ENCODE assay signal across 8 cellular contexts in genomic region chr19:17553256-17553655, GRCh38. TPM values are rescaled to one million over a fixed set of nuclear protein-coding genes. Genes with fewer than 3 reads are reported as not detected.
A peak's percentile ranks its signal among the peaks of the same experiment; 100 is the strongest.
DNase-seq lines count a peak whose midpoint lies in the region; ATAC-seq and TF ChIP-seq lines count a peak whose summit lies in the region.

No MANE protein-coding gene starts in this region.

- peak; percentile 2; the same call in 1 of the 2 replicates for ATAC-seq in PC-3

- H3K4me1 ChIP-seq in GM23248 (ENCODE audit: insufficient read depth) (peaks cover 16% of the 10 kb centered on the region), PC-3 (ENCODE audit: insufficient read depth, low read length) (peaks cover 22% of the 10 kb centered on the region), parathyroid adenoma (no peaks in the 10 kb centered on the region)
- H3K4me1 ChIP-seq in CD4-positive, alpha-beta memory T cell (ENCODE audit: insufficient read depth, low read length): peaks cover 18% of the 10 kb centered on the region

- 3 to 4% methylated on average over 7 of the region's 7 CpGs for WGBS in GM23248 (ENCODE audit: low coverage in 1 of 2, low lambda C conversion rate in 2 of 2, missing lambda C conversion rate in 2 of 2), 2 experiments

- in situ Hi-C loops in GM23248 (cut with MboI): no loop called here

- H3K4me3 ChIP-seq in GM23248 (peak overlapping the region; percentile 49), PC-3 (ENCODE audit: low read length) (peak overlapping the region; percentile 17; the same call in 1 of the 2 replicates), fibroblast of mammary gland (ENCODE audit: control insufficient read depth, low read depth, low read length) (no peak overlapping the region), parathyroid adenoma (ENCODE audit: low read depth, low read length) (no peak overlapping the region)
- no peak overlapping the region for H3K4me3 ChIP-seq in CD4-positive, alpha-beta memory T cell (ENCODE audit: low read length in 2 of 2)

- H3K4me2 ChIP-seq in GM23248 (ENCODE audit: unreplicated experiment) (peak overlapping the region; percentile 71), PC-3 (ENCODE audit: low read length) (peak overlapping the region; percentile 58), parathyroid adenoma (ENCODE audit: low read length) (peak overlapping the region; percentile 15)

- peaks cover 4% of the 10 kb centered on the region for H3K27me3 Mint-ChIP-seq in activated T-helper 1 cell treated with anti-CD3 and anti-CD28 coated beads, Interleukin-12 subunit alpha, Interleukin-12 subunit beta, Interleukin-2, Interleukin-4 antibody, amounts not matched to agents 30 ng/mL and 10 ng/mL and 1 ng/mL, durations not matched to agents 14 hours and 24 hours and 36 hours (ENCODE audit: insufficient read depth)
- no peaks in the 10 kb centered on the region for H3K27me3 Mint-ChIP-seq in activated CD4-positive, alpha-beta T cell treated with anti-CD3 and anti-CD28 coated beads, Interleukin-2, amount 10 ng/mL, durations not matched to agents 7 days and 5 days
- no peaks in the 10 kb centered on the region for H3K27me3 Mint-ChIP-seq in CD4-positive, alpha-beta memory T cell

- H3K79me2 ChIP-seq in GM23248 (ENCODE audit: insufficient read depth) (peaks cover 26% of the 10 kb centered on the region), PC-3 (ENCODE audit: low read length) (peaks cover 20% of the 10 kb centered on the region), parathyroid adenoma (peaks cover 2% of the 10 kb centered on the region)

- H3K9ac ChIP-seq in GM23248 (peak overlapping the region; percentile 54), PC-3 (ENCODE audit: low read length) (no peak overlapping the region), parathyroid adenoma (no peak overlapping the region)

- H3K27me3 ChIP-seq in GM23248 (replicated peaks; ENCODE audit: insufficient read depth) (no peaks in the 10 kb centered on the region), PC-3 (ENCODE audit: low read length) (no peaks in the 10 kb centered on the region), parathyroid adenoma (ENCODE audit: control insufficient read depth, insufficient read depth, low read length) (no peaks in the 10 kb centered on the region)
- H3K27me3 ChIP-seq in CD4-positive, alpha-beta memory T cell (ENCODE audit: insufficient read depth, low read length): no peaks in the 10 kb centered on the region

- peaks cover 3% of the 10 kb centered on the region for H3K36me3 Mint-ChIP-seq in activated T-helper 1 cell treated with anti-CD3 and anti-CD28 coated beads, Interleukin-12 subunit alpha, Interleukin-12 subunit beta, Interleukin-2, Interleukin-4 antibody, amounts not matched to agents 30 ng/mL and 10 ng/mL and 1 ng/mL, durations not matched to agents 14 hours and 24 hours and 36 hours (ENCODE audit: low read depth)
- peaks cover 5% of the 10 kb centered on the region for H3K36me3 Mint-ChIP-seq in activated CD4-positive, alpha-beta T cell treated with anti-CD3 and anti-CD28 coated beads, Interleukin-2, amount 10 ng/mL, durations not matched to agents 7 days and 5 days (ENCODE audit: low read depth)
- H3K36me3 Mint-ChIP-seq in CD4-positive, alpha-beta memory T cell: no peaks in the 10 kb centered on the region

- H3F3A ChIP-seq in GM23248 (ENCODE audit: insufficient read depth): peaks cover 22% of the 10 kb centered on the region
- H3F3A ChIP-seq in PC-3 (ENCODE audit: low read length, unreplicated experiment): peaks cover 10% of the 10 kb centered on the region

- POLR2A ChIA-PET in PC-3 (lab: Charles Lee; ENCODE audit: unreplicated experiment): no interaction called here
- POLR2A ChIA-PET in activated CD4-positive, alpha-beta T cell treated with anti-CD3 and anti-CD28 coated beads, Interleukin-2, amount 10 ng/mL, durations not matched to agents 7 days and 5 days (lab: Charles Lee): no interaction called here
- POLR2A ChIA-PET in CD4-positive, alpha-beta memory T cell (lab: Charles Lee; ENCODE audit: partially characterized antibody): interaction anchor here (1.3 kb wide), 1 partner anchor 42 kb away, joined by 3 read pairs; the partner anchor contains the start of gene PGLS

- CTCF ChIA-PET in PC-3 (lab: Charles Lee): interaction anchor here (0.6 to 0.9 kb wide), 2 partner anchors 20 to 69 kb away, joined by 4 to 5 read pairs; no protein-coding TSS in a partner anchor
- CTCF ChIA-PET in activated CD4-positive, alpha-beta T cell treated with anti-CD3 and anti-CD28 coated beads, Interleukin-2, amount 10 ng/mL, durations not matched to agents 7 days and 5 days (lab: Charles Lee): interaction anchor here (0.5 to 1.9 kb wide), 3 partner anchors 42 to 152 kb away, joined by 3 to 4 read pairs (median 3); partner anchors contain the start of gene PGLS
- CTCF ChIA-PET in CD4-positive, alpha-beta memory T cell (lab: Charles Lee; ENCODE audit: partially characterized antibody): interaction anchor here (0.7 to 2.3 kb wide), 3 partner anchors 54 to 70 kb away, joined by 3 to 11 read pairs (median 3); no protein-coding TSS in a partner anchor

- peaks cover 15% of the 10 kb centered on the region for H3K4me1 Mint-ChIP-seq in activated T-helper 1 cell treated with anti-CD3 and anti-CD28 coated beads, Interleukin-12 subunit alpha, Interleukin-12 subunit beta, Interleukin-2, Interleukin-4 antibody, amounts not matched to agents 30 ng/mL and 10 ng/mL and 1 ng/mL, durations not matched to agents 14 hours and 24 hours and 36 hours (ENCODE audit: low read depth)
- peaks cover 17% of the 10 kb centered on the region for H3K4me1 Mint-ChIP-seq in activated CD4-positive, alpha-beta T cell treated with anti-CD3 and anti-CD28 coated beads, Interleukin-2, amount 10 ng/mL, durations not matched to agents 7 days and 5 days
- H3K4me1 Mint-ChIP-seq in CD4-positive, alpha-beta memory T cell: peaks cover 5 to 21% (median 12%) of the 10 kb centered on the region in 4 donors

- H3K36me3 ChIP-seq in GM23248 (ENCODE audit: low read depth) (no peaks in the 10 kb centered on the region), PC-3 (ENCODE audit: low read depth, low read length) (no peaks in the 10 kb centered on the region), parathyroid adenoma (ENCODE audit: control insufficient read depth, insufficient read depth, low read length) (no peaks in the 10 kb centered on the region)
- H3K36me3 ChIP-seq in CD4-positive, alpha-beta memory T cell (ENCODE audit: insufficient read depth, low read length): no peaks in the 10 kb centered on the region

- BruUV-seq in PC-3 (replicated peaks; lab: Mats Ljungman, UMichigan): no TSS peak

- intact Hi-C loops in PC-3 (cut with micrococcal nuclease): no loop called here
- intact Hi-C loops in activated T-helper 1 cell treated with anti-CD3 and anti-CD28 coated beads, Interleukin-12 subunit alpha, Interleukin-12 subunit beta, Interleukin-2, Interleukin-4 antibody, amounts not matched to agents 30 ng/mL and 10 ng/mL and 1 ng/mL, durations not matched to agents 14 hours and 24 hours and 36 hours (cut with micrococcal nuclease): loop anchor here (10.0 kb wide), 1 partner anchor 248 kb away; the partner anchor contains the start of genes ABHD8, DDA1 and MRPL34
- intact Hi-C loops in CD4-positive, alpha-beta memory T cell (cut with micrococcal nuclease): loop anchor here (10.0 kb wide), 1 partner anchor 192 kb away; no protein-coding TSS in a partner anchor

- TF ChIP-seq CTCF in PC-3 (conservative IDR thresholded peaks at IDR 0.05; ENCODE audit: low read depth, low read length): no peak
- TF ChIP-seq CTCF in fibroblast of mammary gland (conservative IDR thresholded peaks at IDR 0.05; ENCODE audit: control insufficient read depth, insufficient read depth, low read depth, low read length): no peak
- TF ChIP-seq CTCF in parathyroid adenoma (IDR thresholded peaks at IDR 0.05): no peak

- H3K9me2 ChIP-seq in GM23248 (ENCODE audit: insufficient read depth) (no peaks in the 10 kb centered on the region), PC-3 (replicated peaks; ENCODE audit: low read length) (no peaks in the 10 kb centered on the region)

- no peaks in the 10 kb centered on the region for H3K9me3 ChIP-seq in GM23248 (ENCODE audit: low read depth)
- no peaks in the 10 kb centered on the region for H3K9me3 ChIP-seq in PC-3 (ENCODE audit: low read length)
- no peaks in the 10 kb centered on the region for H3K9me3 ChIP-seq in parathyroid adenoma (ENCODE audit: control insufficient read depth, low read length)
- no peaks in the 10 kb centered on the region for H3K9me3 ChIP-seq in CD4-positive, alpha-beta memory T cell (ENCODE audit: control insufficient read depth in 1 of 2, low read length in 2 of 2)

- H3K27ac Mint-ChIP-seq in activated T-helper 1 cell treated with anti-CD3 and anti-CD28 coated beads, Interleukin-12 subunit alpha, Interleukin-12 subunit beta, Interleukin-2, Interleukin-4 antibody, amounts not matched to agents 30 ng/mL and 10 ng/mL and 1 ng/mL, durations not matched to agents 14 hours and 24 hours and 36 hours: no peak overlapping the region
- no peak overlapping the region for H3K27ac Mint-ChIP-seq in activated CD4-positive, alpha-beta T cell treated with anti-CD3 and anti-CD28 coated beads, Interleukin-2, amount 10 ng/mL, durations not matched to agents 7 days and 5 days
- H3K27ac Mint-ChIP-seq in CD4-positive, alpha-beta memory T cell: no peak overlapping the region

- DNase-seq in GM23248 (peak; percentile 96), PC-3 (peak; percentile 80), fibroblast of mammary gland (ENCODE audit: low read depth) (peak; percentile 97), OCI-M2 (lab: John Stamatoyannopoulos, UW; ENCODE audit: unreplicated experiment) (no peak)
- no peak for DNase-seq in activated T-helper 1 cell treated with anti-CD3 and anti-CD28 coated beads, Interleukin-12 subunit alpha, Interleukin-12 subunit beta, Interleukin-2, Interleukin-4 antibody, amounts not matched to agents 30 ng/mL and 10 ng/mL and 1 ng/mL, durations not matched to agents 14 hours and 24 hours and 36 hours (ENCODE audit: low spot score)
- no peak for DNase-seq in activated CD4-positive, alpha-beta T cell treated with anti-CD3 and anti-CD28 coated beads, Interleukin-2, amount 10 ng/mL, durations not matched to agents 7 days and 5 days
- no peak for DNase-seq in CD4-positive, alpha-beta memory T cell

- H4K20me1 ChIP-seq in GM23248 (ENCODE audit: insufficient read depth) (no peaks in the 10 kb centered on the region), PC-3 (ENCODE audit: low read length) (no peaks in the 10 kb centered on the region)

- no peaks in the 10 kb centered on the region for H3K9me3 Mint-ChIP-seq in activated T-helper 1 cell treated with anti-CD3 and anti-CD28 coated beads, Interleukin-12 subunit alpha, Interleukin-12 subunit beta, Interleukin-2, Interleukin-4 antibody, amounts not matched to agents 30 ng/mL and 10 ng/mL and 1 ng/mL, durations not matched to agents 14 hours and 24 hours and 36 hours
- no peaks in the 10 kb centered on the region for H3K9me3 Mint-ChIP-seq in activated CD4-positive, alpha-beta T cell treated with anti-CD3 and anti-CD28 coated beads, Interleukin-2, amount 10 ng/mL, durations not matched to agents 7 days and 5 days
- no peaks in the 10 kb centered on the region for H3K9me3 Mint-ChIP-seq in CD4-positive, alpha-beta memory T cell

- H3K4me3 Mint-ChIP-seq in activated T-helper 1 cell treated with anti-CD3 and anti-CD28 coated beads, Interleukin-12 subunit alpha, Interleukin-12 subunit beta, Interleukin-2, Interleukin-4 antibody, amounts not matched to agents 30 ng/mL and 10 ng/mL and 1 ng/mL, durations not matched to agents 14 hours and 24 hours and 36 hours: no peak overlapping the region
- no peak overlapping the region for H3K4me3 Mint-ChIP-seq in activated CD4-positive, alpha-beta T cell treated with anti-CD3 and anti-CD28 coated beads, Interleukin-2, amount 10 ng/mL, durations not matched to agents 7 days and 5 days
- no peak overlapping the region for H3K4me3 Mint-ChIP-seq in CD4-positive, alpha-beta memory T cell

- H2AFZ ChIP-seq in GM23248 (peak overlapping the region; percentile 60), PC-3 (ENCODE audit: low read length) (peak overlapping the region; percentile 57), parathyroid adenoma (peak overlapping the region; percentile 47)

- peak overlapping the region; percentile 64 for H3K27ac ChIP-seq in GM23248
- H3K27ac ChIP-seq in PC-3 (ENCODE audit: low read length): peak overlapping the region; percentile 45; the same call in 1 of the 2 replicates
- peak overlapping the region; percentile 59 for H3K27ac ChIP-seq in parathyroid adenoma
- no peak overlapping the region for H3K27ac ChIP-seq in CD4-positive, alpha-beta memory T cell (ENCODE audit: low read depth, low read length)

RNA-seq across cellular contexts. Expression of gene COLGALT1, which starts 2.2 kb away (rescaled TPM):
- 126 and 134 TPM in 2 replicates for total RNA-seq in GM23248 (2014; rRNA removed; shearing (Covaris generic))
- polyA plus RNA-seq in GM23248 (2016; fragmentation: Nextera tagmentation; extraction: Ambion mirVana): 98.9 and 104 TPM in 2 replicates
- total RNA-seq in PC-3 (2014; rRNA removed): 80.7 and 98.8 TPM in 2 replicates
- 115 and 117 TPM in 2 replicates for total RNA-seq in activated T-helper 1 cell treated with anti-CD3 and anti-CD28 coated beads, Interleukin-12 subunit alpha, Interleukin-12 subunit beta, Interleukin-2, Interleukin-4 antibody, amounts not matched to agents 30 ng/mL and 10 ng/mL and 1 ng/mL, durations not matched to agents 14 hours and 24 hours and 36 hours
- total RNA-seq in activated CD4-positive, alpha-beta T cell treated with anti-CD3 and anti-CD28 coated beads, Interleukin-2, amount 10 ng/mL, durations not matched to agents 7 days and 5 days: 10 to 100 TPM; 55.4 to 62.0 TPM
- 10 to 100 TPM; 68.3 to 74.7 TPM for total RNA-seq in CD4-positive, alpha-beta memory T cell
- polyA plus RNA-seq in CD4-positive, alpha-beta memory T cell: 10 to 100 TPM; 14.1 to 24.9 TPM

RNA-seq across cellular contexts. Expression of gene PGLS, which starts 41.8 kb away (rescaled TPM):
- total RNA-seq in GM23248 (2014; rRNA removed; shearing (Covaris generic)): 96.0 and 125 TPM in 2 replicates
- 135 and 140 TPM in 2 replicates for polyA plus RNA-seq in GM23248 (2016; fragmentation: Nextera tagmentation; extraction: Ambion mirVana)
- total RNA-seq in PC-3 (2014; rRNA removed): 130 and 146 TPM in 2 replicates
- 58.9 and 61.3 TPM in 2 replicates for total RNA-seq in activated T-helper 1 cell treated with anti-CD3 and anti-CD28 coated beads, Interleukin-12 subunit alpha, Interleukin-12 subunit beta, Interleukin-2, Interleukin-4 antibody, amounts not matched to agents 30 ng/mL and 10 ng/mL and 1 ng/mL, durations not matched to agents 14 hours and 24 hours and 36 hours
- 10 to 100 TPM; 81.8 to 93.0 TPM for total RNA-seq in activated CD4-positive, alpha-beta T cell treated with anti-CD3 and anti-CD28 coated beads, Interleukin-2, amount 10 ng/mL, durations not matched to agents 7 days and 5 days
- total RNA-seq in CD4-positive, alpha-beta memory T cell: 10 to 100 TPM; 76.3 to 80.0 TPM
- 10 to 100 TPM; 39.7 to 61.1 TPM for polyA plus RNA-seq in CD4-positive, alpha-beta memory T cell

Comparison
In these comparisons a context has a peak if more than half of its experiments do, and no peak if none do; other contexts are left out.
1. DNase-seq: peak in GM23248 (single experiment), PC-3 (single experiment) and fibroblast of mammary gland (single experiment); none in activated T-helper 1 cell treated with anti-CD3 and anti-CD28 coated beads, Interleukin-12 subunit alpha, Interleukin-12 subunit beta, Interleukin-2, Interleukin-4 antibody, amounts not matched to agents 30 ng/mL and 10 ng/mL and 1 ng/mL, durations not matched to agents 14 hours and 24 hours and 36 hours (single experiment), activated CD4-positive, alpha-beta T cell treated with anti-CD3 and anti-CD28 coated beads, Interleukin-2, amount 10 ng/mL, durations not matched to agents 7 days and 5 days (single experiment), CD4-positive, alpha-beta memory T cell (0 of 5) and OCI-M2 (single experiment).
2. H3K4me2 ChIP-seq: peak in every context shown above with its lines; median percentile 71 in GM23248; 58 in PC-3; 15 in parathyroid adenoma.
3. H3K4me3 ChIP-seq: peak in GM23248 (single experiment) and PC-3 (single experiment); none in fibroblast of mammary gland (single experiment), parathyroid adenoma (single experiment) and CD4-positive, alpha-beta memory T cell (0 of 2).
4. Peak in every context shown above with its lines, with median percentiles within 50 percentile points of each other: H2AFZ ChIP-seq.